Comparison of ENCODE assay signal across 19 cellular contexts in genomic region chr10:36492590-36493510, GRCh38.
DNase-seq lines count a peak whose midpoint lies in the region; ATAC-seq, FAIRE-seq and TF ChIP-seq lines count a peak whose summit lies in the region.
"Had no signal": no experiment of that assay in that cellular context is flagged by ENCODE, and none has a peak within 500 bp of the region (broad histone marks: within the 10 kb centered on the region; RNA-seq: fewer than 3 reads in every experiment).

No MANE protein-coding gene starts in this region.

- DNase-seq in AG10803 (ENCODE audit: low read depth) (peak; percentile 65), NCI-H446 treated with DMSO at 0.1 percent for 48 hours (lab: John Stamatoyannopoulos, UW) (peak; percentile 74), dermis microvascular lymphatic vessel endothelial cell (ENCODE audit: low read depth in 2 of 2) (peak; percentile 47 to 82), myocyte (ENCODE audit: low read depth) (peak; percentile 16), RCC 7860 (ENCODE audit: low spot score) (no peak), stomach (no peak)
- DNase-seq in activated T-helper 2 cell treated with anti-CD3 and anti-CD28 coated beads, Interferon-gamma antibody, Interleukin-2, Interleukin-4, amounts not matched to agents 10 μg/mL and 5 μg/mL and 100 μg/mL, durations not matched to agents 14 hours and 24 hours and 36 hours (ENCODE audit: low spot score) = no peak
- DNase-seq in natural killer cell treated with Interleukin-12 subunit alpha and Interleukin-12 subunit beta and Interleukin-15 and Interleukin-18, amount 100 ng/mL, for 72 hours (ENCODE audit: low spot score) = no peak
- DNase-seq: activated B cell treated with CpG ODN at 0.5 μM for 24 hours; activated naive CD4-positive, alpha-beta T cell treated with anti-CD3 and anti-CD28 coated beads, Interleukin-2, amount 50 U/mL, for 16 hours; lower lobe of right lung; NCI-H1417 treated with DMSO at 0.1 percent for 48 hours; PC-9; stimulated activated naive B cell treated with anti-CD40 and anti-IgM and Interleukin-4, amounts not matched to agents 10 μg/mL and 1 μg/mL and 100 μg/mL, for 72 hours had no signal

- no peak for TF ChIP-seq EP300 in stomach (IDR thresholded peaks at IDR 0.05)

- no peaks in the 10 kb centered on the region for H3K4me1 ChIP-seq in stomach

- H3K4me3 Mint-ChIP-seq in activated T-helper 2 cell treated with anti-CD3 and anti-CD28 coated beads, Interferon-gamma antibody, Interleukin-2, Interleukin-4, amounts not matched to agents 10 μg/mL and 5 μg/mL and 100 μg/mL, durations not matched to agents 14 hours and 24 hours and 36 hours (ENCODE audit: low read depth) = no peak overlapping the region
- H3K4me3 Mint-ChIP-seq in natural killer cell treated with Interleukin-12 subunit alpha and Interleukin-12 subunit beta and Interleukin-15 and Interleukin-18, amount 100 ng/mL, for 72 hours = no peak overlapping the region
- H3K4me3 Mint-ChIP-seq: activated B cell treated with CpG ODN at 0.5 μM for 24 hours; IgD-negative memory B cell; neural crest cell; stimulated activated naive B cell treated with anti-CD40 and anti-IgM and Interleukin-4, amounts not matched to agents 10 μg/mL and 1 μg/mL and 100 μg/mL, for 72 hours had no signal

- H3K36me3 Mint-ChIP-seq in activated T-helper 2 cell treated with anti-CD3 and anti-CD28 coated beads, Interferon-gamma antibody, Interleukin-2, Interleukin-4, amounts not matched to agents 10 μg/mL and 5 μg/mL and 100 μg/mL, durations not matched to agents 14 hours and 24 hours and 36 hours (ENCODE audit: low read depth) = no peaks in the 10 kb centered on the region
- no peaks in the 10 kb centered on the region for H3K36me3 Mint-ChIP-seq in natural killer cell treated with Interleukin-12 subunit alpha and Interleukin-12 subunit beta and Interleukin-15 and Interleukin-18, amount 100 ng/mL, for 72 hours
- H3K36me3 Mint-ChIP-seq: stimulated activated naive B cell treated with anti-CD40 and anti-IgM and Interleukin-4, amounts not matched to agents 10 μg/mL and 1 μg/mL and 100 μg/mL, for 72 hours had no signal

- no peaks in the 10 kb centered on the region for H3K4me1 Mint-ChIP-seq in activated T-helper 2 cell treated with anti-CD3 and anti-CD28 coated beads, Interferon-gamma antibody, Interleukin-2, Interleukin-4, amounts not matched to agents 10 μg/mL and 5 μg/mL and 100 μg/mL, durations not matched to agents 14 hours and 24 hours and 36 hours (ENCODE audit: low read depth)
- no peaks in the 10 kb centered on the region for H3K4me1 Mint-ChIP-seq in natural killer cell treated with Interleukin-12 subunit alpha and Interleukin-12 subunit beta and Interleukin-15 and Interleukin-18, amount 100 ng/mL, for 72 hours (ENCODE audit: low read depth in 2 of 2)
- H3K4me1 Mint-ChIP-seq: activated B cell treated with CpG ODN at 0.5 μM for 24 hours; IgD-negative memory B cell; stimulated activated naive B cell treated with anti-CD40 and anti-IgM and Interleukin-4, amounts not matched to agents 10 μg/mL and 1 μg/mL and 100 μg/mL, for 72 hours had no signal

- WGBS in stomach, 5 donors = 49 to 61% (median 60%) methylated on average over 4 of the region's 4 CpGs

- FAIRE-seq in RCC 7860 (lab: Jason Lieb, UNC) = no peak
- FAIRE-seq: colon, H1 had no signal

- peaks cover 19% of the 10 kb centered on the region for H3K9me3 Mint-ChIP-seq in activated T-helper 2 cell treated with anti-CD3 and anti-CD28 coated beads, Interferon-gamma antibody, Interleukin-2, Interleukin-4, amounts not matched to agents 10 μg/mL and 5 μg/mL and 100 μg/mL, durations not matched to agents 14 hours and 24 hours and 36 hours
- peaks cover 2% of the 10 kb centered on the region for H3K9me3 Mint-ChIP-seq in natural killer cell treated with Interleukin-12 subunit alpha and Interleukin-12 subunit beta and Interleukin-15 and Interleukin-18, amount 100 ng/mL, for 72 hours
- H3K9me3 Mint-ChIP-seq: activated B cell treated with CpG ODN at 0.5 μM for 24 hours; neural crest cell; stimulated activated naive B cell treated with anti-CD40 and anti-IgM and Interleukin-4, amounts not matched to agents 10 μg/mL and 1 μg/mL and 100 μg/mL, for 72 hours had no signal

- intact Hi-C loops in activated T-helper 2 cell treated with anti-CD3 and anti-CD28 coated beads, Interferon-gamma antibody, Interleukin-2, Interleukin-4, amounts not matched to agents 10 μg/mL and 5 μg/mL and 100 μg/mL, durations not matched to agents 14 hours and 24 hours and 36 hours (cut with micrococcal nuclease) = no loop called here
- intact Hi-C loops in stomach (cut with DNase I; ENCODE audit: low total_unique reads) = no loop called here

- no peak overlapping the region for H3K27ac Mint-ChIP-seq in activated T-helper 2 cell treated with anti-CD3 and anti-CD28 coated beads, Interferon-gamma antibody, Interleukin-2, Interleukin-4, amounts not matched to agents 10 μg/mL and 5 μg/mL and 100 μg/mL, durations not matched to agents 14 hours and 24 hours and 36 hours
- H3K27ac Mint-ChIP-seq in natural killer cell treated with Interleukin-12 subunit alpha and Interleukin-12 subunit beta and Interleukin-15 and Interleukin-18, amount 100 ng/mL, for 72 hours = no peak overlapping the region
- H3K27ac Mint-ChIP-seq: activated B cell treated with CpG ODN at 0.5 μM for 24 hours; IgD-negative memory B cell; stimulated activated naive B cell treated with anti-CD40 and anti-IgM and Interleukin-4, amounts not matched to agents 10 μg/mL and 1 μg/mL and 100 μg/mL, for 72 hours had no signal

- H3K36me3 ChIP-seq in stomach = no peaks in the 10 kb centered on the region
- H3K36me3 ChIP-seq: lower lobe of right lung had no signal

- TF ChIP-seq POLR2A in stomach (IDR thresholded peaks at IDR 0.05) = no peak

- no peaks in the 10 kb centered on the region for H3K27me3 Mint-ChIP-seq in activated T-helper 2 cell treated with anti-CD3 and anti-CD28 coated beads, Interferon-gamma antibody, Interleukin-2, Interleukin-4, amounts not matched to agents 10 μg/mL and 5 μg/mL and 100 μg/mL, durations not matched to agents 14 hours and 24 hours and 36 hours (ENCODE audit: low read depth)
- H3K27me3 Mint-ChIP-seq in natural killer cell treated with Interleukin-12 subunit alpha and Interleukin-12 subunit beta and Interleukin-15 and Interleukin-18, amount 100 ng/mL, for 72 hours = peaks cover 0 to 2% of the 10 kb centered on the region in 2 donors
- H3K27me3 Mint-ChIP-seq: activated B cell treated with CpG ODN at 0.5 μM for 24 hours, IgD-negative memory B cell had no signal

- no peaks in the 10 kb centered on the region for H3K27me3 ChIP-seq in stomach

- TF ChIP-seq CTCF in AG10803 (conservative IDR thresholded peaks at IDR 0.05; ENCODE audit: low read length) (no peak), stomach (IDR thresholded peaks at IDR 0.05) (no peak)

- H3K4me3 ChIP-seq in AG10803 (ENCODE audit: low read length) (no peak overlapping the region), stomach (no peak overlapping the region)
- H3K4me3 ChIP-seq: lower lobe of right lung, PC-9 had no signal

- H3K27ac ChIP-seq in stomach = no peak overlapping the region
- H3K27ac ChIP-seq: lower lobe of right lung, PC-9 had no signal

- no peaks in the 10 kb centered on the region for H3K9me3 ChIP-seq in stomach
- H3K9me3 ChIP-seq: lower lobe of right lung had no signal

- ATAC-seq in natural killer cell treated with Interleukin-12 subunit alpha and Interleukin-12 subunit beta and Interleukin-15 and Interleukin-18, amount 100 ng/mL, for 72 hours = no peak
- ATAC-seq: esophagus mucosa; lower lobe of right lung; stimulated activated naive B cell treated with anti-CD40 and anti-IgM and Interleukin-4, amounts not matched to agents 10 μg/mL and 1 μg/mL and 100 μg/mL, for 72 hours had no signal

Comparison
In these comparisons a context has a peak if more than half of its experiments do, and no peak if none do; other contexts are left out.
1. DNase-seq: peak in AG10803 (single experiment), NCI-H446 treated with DMSO at 0.1 percent for 48 hours (single experiment), dermis microvascular lymphatic vessel endothelial cell (2 of 2) and myocyte (single experiment); none in activated T-helper 2 cell treated with anti-CD3 and anti-CD28 coated beads, Interferon-gamma antibody, Interleukin-2, Interleukin-4, amounts not matched to agents 10 μg/mL and 5 μg/mL and 100 μg/mL, durations not matched to agents 14 hours and 24 hours and 36 hours (single experiment), RCC 7860 (single experiment), stomach (single experiment) and natural killer cell treated with Interleukin-12 subunit alpha and Interleukin-12 subunit beta and Interleukin-15 and Interleukin-18, amount 100 ng/mL, for 72 hours (single experiment).